Comparison of ENCODE assay signal across 8 cellular contexts in genomic region chr3:133573054-133573628, GRCh38. TPM values are rescaled to one million over a fixed set of nuclear protein-coding genes. Genes with fewer than 3 reads are reported as not detected.
DNase-seq lines count a peak whose midpoint lies in the region; ATAC-seq and FAIRE-seq lines count a peak whose summit lies in the region.

No MANE protein-coding gene starts in this region.

- peak overlapping the region; percentile 98 for H3K27ac Mint-ChIP-seq in activated CD4-positive, alpha-beta memory T cell treated with anti-CD3 and anti-CD28 coated beads, Interleukin-2, amount 10 ng/mL, durations not matched to agents 7 days and 5 days

- no peaks in the 10 kb centered on the region for H3K9me3 ChIP-seq in mononuclear cell (ENCODE audit: low read depth, low read length)

- peaks cover 70% of the 10 kb centered on the region for H3K4me1 ChIP-seq in mononuclear cell (ENCODE audit: insufficient read depth, low read length)

- peak overlapping the region; percentile 89 for H3K4me3 ChIP-seq in mononuclear cell (ENCODE audit: low read length)

- H3K27me3 ChIP-seq in mononuclear cell (ENCODE audit: insufficient read depth, low read length) = no peaks in the 10 kb centered on the region

- FAIRE-seq in endometrium (lab: Jason Lieb, UNC) = peak; percentile 99

- peak; percentile 73 for ATAC-seq in GM19438 (IDR thresholded peaks at IDR 0.05; ENCODE audit: low read depth, unreplicated experiment)

- POLR2A ChIA-PET in activated CD4-positive, alpha-beta memory T cell treated with anti-CD3 and anti-CD28 coated beads, Interleukin-2, amount 10 ng/mL, durations not matched to agents 7 days and 5 days (lab: Charles Lee) = interaction anchor here (0.6 to 8.8 kb wide), 26 partner anchors 10 to 1156 kb away, joined by 3 to 110 read pairs (median 4); partner anchors contain the start of genes ANAPC13, CEP63, DNAJC13 and NPHP3

- no peaks in the 10 kb centered on the region for H3K9me3 Mint-ChIP-seq in activated CD4-positive, alpha-beta memory T cell treated with anti-CD3 and anti-CD28 coated beads, Interleukin-2, amount 10 ng/mL, durations not matched to agents 7 days and 5 days

- peaks cover 1% of the 10 kb centered on the region for H3K27me3 Mint-ChIP-seq in activated CD4-positive, alpha-beta memory T cell treated with anti-CD3 and anti-CD28 coated beads, Interleukin-2, amount 10 ng/mL, durations not matched to agents 7 days and 5 days

- peaks cover 49% of the 10 kb centered on the region for H3K4me1 Mint-ChIP-seq in activated CD4-positive, alpha-beta memory T cell treated with anti-CD3 and anti-CD28 coated beads, Interleukin-2, amount 10 ng/mL, durations not matched to agents 7 days and 5 days

- peak overlapping the region; percentile 71 for H3K4me3 Mint-ChIP-seq in activated CD4-positive, alpha-beta memory T cell treated with anti-CD3 and anti-CD28 coated beads, Interleukin-2, amount 10 ng/mL, durations not matched to agents 7 days and 5 days

- CTCF ChIA-PET in activated CD4-positive, alpha-beta memory T cell treated with anti-CD3 and anti-CD28 coated beads, Interleukin-2, amount 10 ng/mL, durations not matched to agents 7 days and 5 days (lab: Charles Lee) = interaction anchor here (0.6 to 2.6 kb wide), 8 partner anchors 14 to 99 kb away, joined by 3 to 19 read pairs (median 4); no protein-coding TSS in a partner anchor

- DNase-seq in Ammon's horn (ENCODE audit: low spot score) (peak; percentile 100), HK-2 (ENCODE audit: unreplicated experiment) (peak; percentile 100), AML-193 (lab: John Stamatoyannopoulos, UW) (no peak)
- peak; percentile 100 for DNase-seq in activated CD4-positive, alpha-beta memory T cell treated with anti-CD3 and anti-CD28 coated beads, Interleukin-2, amount 10 ng/mL, durations not matched to agents 7 days and 5 days
- peak; percentile 100 for DNase-seq in stimulated activated CD8-positive, alpha-beta memory T cell treated with anti-CD3 and anti-CD28 coated beads, Interleukin-4, amount 100 ng/mL, for 48 hours

- H3K36me3 Mint-ChIP-seq in activated CD4-positive, alpha-beta memory T cell treated with anti-CD3 and anti-CD28 coated beads, Interleukin-2, amount 10 ng/mL, durations not matched to agents 7 days and 5 days (ENCODE audit: low read depth) = peaks cover 35% of the 10 kb centered on the region

RNA-seq across cellular contexts. Expression of gene CDV3, which starts 0.3 kb away (rescaled TPM):
- total RNA-seq in activated CD4-positive, alpha-beta memory T cell treated with anti-CD3 and anti-CD28 coated beads, Interleukin-2, amount 10 ng/mL, durations not matched to agents 7 days and 5 days = 100 to 1,000 TPM; 198 to 211 TPM
- total RNA-seq in mononuclear cell = 200 TPM

Comparison
In these comparisons a context has a peak if more than half of its experiments do, and no peak if none do; other contexts are left out.
1. DNase-seq: peak in Ammon's horn (single experiment), HK-2 (single experiment), activated CD4-positive, alpha-beta memory T cell treated with anti-CD3 and anti-CD28 coated beads, Interleukin-2, amount 10 ng/mL, durations not matched to agents 7 days and 5 days (single experiment) and stimulated activated CD8-positive, alpha-beta memory T cell treated with anti-CD3 and anti-CD28 coated beads, Interleukin-4, amount 100 ng/mL, for 48 hours (single experiment); none in AML-193 (0 of 2).